13 cellular contexts compared by ENCODE assay signal in the genomic region with DNA sequence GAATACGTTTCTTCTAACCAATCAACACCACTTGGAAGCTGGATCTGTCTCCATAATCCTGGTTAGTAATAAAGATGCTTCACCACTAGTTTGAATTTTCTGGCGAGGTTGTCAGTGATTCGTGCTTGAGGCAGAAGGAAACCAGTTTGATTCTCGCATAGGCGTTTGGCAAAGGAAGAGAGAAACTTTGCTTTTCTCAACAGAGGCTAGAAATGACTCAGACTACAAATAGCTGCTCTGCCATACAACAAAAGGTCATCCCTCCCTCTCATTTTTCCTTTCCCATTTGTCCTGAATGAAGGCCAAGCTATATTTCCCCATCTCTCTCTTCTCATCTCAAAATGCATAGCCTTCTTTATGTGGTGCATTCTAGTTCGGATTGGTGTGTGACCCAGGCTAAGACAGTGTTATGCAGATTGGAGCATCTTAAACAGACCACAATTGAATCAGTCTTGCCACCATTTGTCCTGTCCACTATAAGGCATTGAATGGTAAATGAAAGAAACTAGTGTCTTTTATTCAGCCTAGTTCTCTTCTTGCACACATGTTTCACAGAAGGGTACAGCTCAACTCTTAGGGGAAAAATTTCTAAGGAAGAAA.
DNase-seq lines count a peak whose midpoint lies in the region; ATAC-seq, FAIRE-seq and TF ChIP-seq lines count a peak whose summit lies in the region.
"Had no signal": no experiment of that assay in that cellular context is flagged by ENCODE, and none has a peak within 500 bp of the region (broad histone marks: within the 10 kb centered on the region; RNA-seq: fewer than 3 reads in every experiment).

No MANE protein-coding gene starts in this region.

- H3K27me3 Mint-ChIP-seq in activated CD8-positive, alpha-beta memory T cell treated with anti-CD3 and anti-CD28 coated beads, Interleukin-2, amount 10 ng/mL, durations not matched to agents 7 days and 5 days: no peaks in the 10 kb centered on the region

- 46 to 58% methylated on average over 6 of the region's 6 CpGs for WGBS in heart right ventricle, 2 donors
- 52 to 67% methylated on average over 6 of the region's 6 CpGs for WGBS in transverse colon (ENCODE audit: low coverage in 1 of 2), 2 donors

- TF ChIP-seq POLR2A in GM12892 (IDR thresholded peaks at IDR 0.05; ENCODE audit: low read depth, low read length) (no peak), transverse colon (IDR thresholded peaks at IDR 0.05) (no peak)

- peak overlapping the region in 4 of 10 donors; percentile 15 to 40 (median 18) for H3K27ac ChIP-seq in heart right ventricle
- H3K27ac ChIP-seq in transverse colon: no peak overlapping the region

- in situ Hi-C loops in transverse colon (cut with MboI; ENCODE audit: low pct_ligation_motif_present in 1 of 4, low pct_unique_long_range_greater_than_20kb in 1 of 4, low sequenced_read_pairs in 3 of 4): no loop called here

- H3K36me3 Mint-ChIP-seq in activated CD8-positive, alpha-beta memory T cell treated with anti-CD3 and anti-CD28 coated beads, Interleukin-2, amount 10 ng/mL, durations not matched to agents 7 days and 5 days: no peaks in the 10 kb centered on the region

- no peak overlapping the region for H3K4me3 Mint-ChIP-seq in activated CD8-positive, alpha-beta memory T cell treated with anti-CD3 and anti-CD28 coated beads, Interleukin-2, amount 10 ng/mL, durations not matched to agents 7 days and 5 days

- ATAC-seq in heart right ventricle (peak in 6 of 8 donors; percentile 9 to 69 (median 40)), HG03520 (IDR thresholded peaks at IDR 0.05; ENCODE audit: unreplicated experiment) (no peak)
- no peak for ATAC-seq in activated CD8-positive, alpha-beta memory T cell treated with anti-CD3 and anti-CD28 coated beads, Interleukin-2, amount 10 ng/mL, durations not matched to agents 7 days and 5 days

- FAIRE-seq in GM12892 (lab: Jason Lieb, UNC): peak; percentile 5

- CTCF ChIA-PET in activated CD8-positive, alpha-beta memory T cell treated with anti-CD3 and anti-CD28 coated beads, Interleukin-2, amount 10 ng/mL, durations not matched to agents 7 days and 5 days (lab: Charles Lee): no interaction called here

- H3K4me1 ChIP-seq in heart right ventricle (peaks cover 0 to 6% (median 0%) of the 10 kb centered on the region in 9 donors), transverse colon (no peaks in the 10 kb centered on the region)
- H3K4me1 ChIP-seq: Caco-2 had no signal

- TF ChIP-seq EP300 in transverse colon (IDR thresholded peaks at IDR 0.05; ENCODE audit: low read depth): no peak

- TF ChIP-seq CTCF in heart right ventricle (IDR thresholded peaks at IDR 0.05) (no peak), transverse colon (IDR thresholded peaks at IDR 0.05) (no peak)

- H3K9me3 ChIP-seq in heart right ventricle: no peaks in the 10 kb centered on the region
- H3K9me3 ChIP-seq in transverse colon: no peaks in the 10 kb centered on the region
- H3K9me3 ChIP-seq: tibial artery had no signal

- intact Hi-C loops in heart right ventricle (cut with DNase I): loop anchor here in 6 of 10 donors (5.0 to 10.0 kb wide), 5 partner anchors 193 to 293 kb away; no protein-coding TSS in a partner anchor
- intact Hi-C loops in transverse colon (cut with DNase I; ENCODE audit: low total_unique reads): no loop called here

- H3K4me3 ChIP-seq in heart right ventricle: no peak overlapping the region
- no peak overlapping the region for H3K4me3 ChIP-seq in skeletal muscle cell (ENCODE audit: low read depth, low read length)
- no peak overlapping the region for H3K4me3 ChIP-seq in transverse colon
- H3K4me3 ChIP-seq: tibial artery had no signal

- H3K27me3 ChIP-seq in heart right ventricle (peaks cover 0 to 5% (median 1%) of the 10 kb centered on the region in 7 donors), transverse colon (no peaks in the 10 kb centered on the region)
- H3K27me3 ChIP-seq: tibial artery had no signal

- DNase-seq in GM12892 (ENCODE audit: insufficient read length) (no peak), astrocyte of the hippocampus (ENCODE audit: low read depth, low spot score) (peak; percentile 87), heart right ventricle (no peak), skeletal muscle cell (ENCODE audit: low read depth) (peak; percentile 86), NCI-H526 treated with DMSO at 0.1 percent for 48 hours (lab: John Stamatoyannopoulos, UW) (no peak), transverse colon (no peak)
- DNase-seq in activated CD8-positive, alpha-beta memory T cell treated with anti-CD3 and anti-CD28 coated beads, Interleukin-2, amount 10 ng/mL, durations not matched to agents 7 days and 5 days: no peak
- DNase-seq: Caco-2; central memory CD4-positive, alpha-beta T cell; NCI-H524 treated with DMSO at 0.1 percent for 48 hours; stimulated activated CD4-positive, alpha-beta T cell treated with anti-CD3 and anti-CD28 coated beads, Interleukin-4, amount 100 ng/mL, for 4 hours had no signal

- no peaks in the 10 kb centered on the region for H3K4me1 Mint-ChIP-seq in activated CD8-positive, alpha-beta memory T cell treated with anti-CD3 and anti-CD28 coated beads, Interleukin-2, amount 10 ng/mL, durations not matched to agents 7 days and 5 days

- H3K9me3 Mint-ChIP-seq in activated CD8-positive, alpha-beta memory T cell treated with anti-CD3 and anti-CD28 coated beads, Interleukin-2, amount 10 ng/mL, durations not matched to agents 7 days and 5 days (ENCODE audit: low read depth): no peaks in the 10 kb centered on the region

- H3K27ac Mint-ChIP-seq in activated CD8-positive, alpha-beta memory T cell treated with anti-CD3 and anti-CD28 coated beads, Interleukin-2, amount 10 ng/mL, durations not matched to agents 7 days and 5 days: no peak overlapping the region

- H3K36me3 ChIP-seq in heart right ventricle (no peaks in the 10 kb centered on the region), transverse colon (no peaks in the 10 kb centered on the region)
- H3K36me3 ChIP-seq: tibial artery had no signal

Comparison
In these comparisons a context has a peak if more than half of its experiments do, and no peak if none do; other contexts are left out.
1. DNase-seq: peak in astrocyte of the hippocampus (single experiment) and skeletal muscle cell (single experiment); none in GM12892 (single experiment), heart right ventricle (0 of 2), NCI-H526 treated with DMSO at 0.1 percent for 48 hours (single experiment), transverse colon (single experiment) and activated CD8-positive, alpha-beta memory T cell treated with anti-CD3 and anti-CD28 coated beads, Interleukin-2, amount 10 ng/mL, durations not matched to agents 7 days and 5 days (single experiment).
2. ATAC-seq: peak in heart right ventricle (6 of 8); none in HG03520 (single experiment) and activated CD8-positive, alpha-beta memory T cell treated with anti-CD3 and anti-CD28 coated beads, Interleukin-2, amount 10 ng/mL, durations not matched to agents 7 days and 5 days (single experiment).